ENCODE assay signal across 16 cellular contexts in the genomic region with DNA sequence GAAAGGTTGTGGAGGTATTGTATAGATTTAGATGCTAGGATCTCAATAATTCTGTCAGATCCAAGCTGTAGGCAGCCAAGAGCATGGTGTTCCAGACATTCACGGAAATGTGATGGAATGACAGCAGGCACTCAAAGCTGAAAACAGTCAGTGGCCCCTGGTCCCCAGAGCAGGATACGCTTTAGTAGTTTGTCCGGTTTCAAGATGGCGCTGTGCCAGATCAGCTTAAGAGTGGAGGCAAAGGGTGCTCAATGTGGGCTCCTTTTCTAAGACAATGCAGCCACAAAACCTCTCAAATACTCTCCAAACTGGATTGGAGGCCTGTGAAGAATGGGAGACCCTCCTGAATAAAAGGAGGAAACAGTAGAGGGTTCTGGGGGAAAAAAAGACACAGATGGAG.
DNase-seq lines count a peak whose midpoint lies in the region; ATAC-seq lines count a peak whose summit lies in the region.
"Had no signal": no experiment of that assay in that cellular context is flagged by ENCODE, and none has a peak within 500 bp of the region (broad histone marks: within the 10 kb centered on the region; RNA-seq: fewer than 3 reads in every experiment).

No MANE protein-coding gene starts in this region.

- no peak overlapping the region for H3K23ac ChIP-seq in mesenchymal stem cell (ENCODE audit: low read length in 2 of 2)

- no peak overlapping the region for H2BK12ac ChIP-seq in mesenchymal stem cell (ENCODE audit: low read length in 2 of 2)

- no peak overlapping the region for H3K18ac ChIP-seq in mesenchymal stem cell (ENCODE audit: low read depth in 1 of 2, low read length in 2 of 2)

- H2AFZ ChIP-seq in mesenchymal stem cell (ENCODE audit: low read depth, low read length): no peak overlapping the region

- peak in 1 of 2 donors; percentile 23 for ATAC-seq in right cardiac atrium
- no peak for ATAC-seq in left cardiac atrium
- no peak for ATAC-seq in GM18519 (IDR thresholded peaks at IDR 0.05; ENCODE audit: low FRiP score, unreplicated experiment)
- ATAC-seq: naive thymus-derived CD4-positive, alpha-beta T cell had no signal

- no peak overlapping the region for H3K14ac ChIP-seq in mesenchymal stem cell (ENCODE audit: low read length in 2 of 2)

- no peaks in the 10 kb centered on the region for H3K36me3 ChIP-seq in mesenchymal stem cell (ENCODE audit: control insufficient read depth in 1 of 2, insufficient read depth in 2 of 2, low read depth in 1 of 2, low read length in 2 of 2)

- no peak overlapping the region for H3K4ac ChIP-seq in mesenchymal stem cell (ENCODE audit: low read depth in 1 of 2, low read length in 2 of 2)

- H3K27me3 ChIP-seq in right cardiac atrium (ENCODE audit: control insufficient read depth, insufficient read depth) (no peaks in the 10 kb centered on the region), mesenchymal stem cell (ENCODE audit: control insufficient read depth in 1 of 2, insufficient read depth in 1 of 2, low read length in 2 of 2) (no peaks in the 10 kb centered on the region)

- no peak overlapping the region for H3K4me3 ChIP-seq in right cardiac atrium (ENCODE audit: low read length)
- no peak overlapping the region for H3K4me3 ChIP-seq in mesenchymal stem cell (ENCODE audit: insufficient read depth in 1 of 2, low read depth in 1 of 2, low read length in 2 of 2)

- no peak overlapping the region for H4K8ac ChIP-seq in mesenchymal stem cell (ENCODE audit: low read length)

- no peak overlapping the region for H3K4me2 ChIP-seq in mesenchymal stem cell (ENCODE audit: low read length, poor library complexity, severe bottlenecking)

- no peak overlapping the region for H2BK15ac ChIP-seq in mesenchymal stem cell (ENCODE audit: low read depth, poor library complexity, severe bottlenecking)

- DNase-seq in right cardiac atrium (peak; percentile 24 to 46 (median 28)), left cardiac atrium (no peak), cerebellum (ENCODE audit: low spot score) (peak; percentile 0), mesenchymal stem cell (no peak), NOMO-1 treated with dmso at 0.1 percent for 144 hours (lab: John Stamatoyannopoulos, UW; ENCODE audit: unreplicated experiment) (no peak), ecto neural progenitor cell (ENCODE audit: low spot score) (no peak)
- DNase-seq: activated CD4-positive, alpha-beta T cell treated with anti-CD3 and anti-CD28 coated beads for 4 hours; activated gamma-delta T cell; DMS79 treated with DMSO at 0.1 percent for 48 hours; effector CD4-positive, alpha-beta T cell; GF-D8; GOT3; NCI-H748 treated with DMSO at 0.1 percent for 48 hours; occipital lobe had no signal

- no peak overlapping the region for H2BK120ac ChIP-seq in mesenchymal stem cell (ENCODE audit: low read depth, low read length)

- H3K4me1 ChIP-seq in right cardiac atrium (ENCODE audit: control insufficient read depth, insufficient read depth, low read length) (no peaks in the 10 kb centered on the region), mesenchymal stem cell (ENCODE audit: control insufficient read depth, insufficient read depth, low read depth, low read length) (peaks cover 1% of the 10 kb centered on the region)

- peak overlapping the region; percentile 23 for H2BK5ac ChIP-seq in mesenchymal stem cell (ENCODE audit: low read depth, low read length, poor library complexity, severe bottlenecking)

- H2AK5ac ChIP-seq in mesenchymal stem cell (ENCODE audit: low read length, severe bottlenecking): peak overlapping the region; percentile 25

- no peaks in the 10 kb centered on the region for H3K9me3 ChIP-seq in right cardiac atrium (ENCODE audit: control insufficient read depth, low read length)
- no peaks in the 10 kb centered on the region for H3K9me3 ChIP-seq in mesenchymal stem cell (ENCODE audit: control insufficient read depth, low read length)

- WGBS in right cardiac atrium: 85% methylated on average over 4 of the region's 4 CpGs
- WGBS in mesenchymal stem cell: 93% methylated on average over 4 of the region's 4 CpGs

- no peaks in the 10 kb centered on the region for H3K79me1 ChIP-seq in mesenchymal stem cell (replicated peaks; ENCODE audit: low read length, poor library complexity, severe bottlenecking)

- intact Hi-C loops in right cardiac atrium (cut with DNase I) (loop anchor here in 1 of 4 donors (10.0 kb wide), 1 partner anchor 85 kb away; no protein-coding TSS in a partner anchor), left cardiac atrium (cut with DNase I) (loop anchor here (2.0 to 10.0 kb wide), 4 partner anchors 69 to 1145 kb away; a partner anchor contains a TSS)

- no peak overlapping the region for H3K27ac ChIP-seq in right cardiac atrium (ENCODE audit: low read length)
- H3K27ac ChIP-seq in mesenchymal stem cell (ENCODE audit: low read length, poor library complexity, severe bottlenecking): no peak overlapping the region

- H3K9ac ChIP-seq in mesenchymal stem cell (ENCODE audit: low read length): no peak overlapping the region

- no peak overlapping the region for H4K91ac ChIP-seq in mesenchymal stem cell (ENCODE audit: low read length)

Comparison
In these comparisons a context has a peak if more than half of its experiments do, and no peak if none do; other contexts are left out.
1. DNase-seq: peak in right cardiac atrium (3 of 3) and cerebellum (single experiment); none in left cardiac atrium (single experiment), mesenchymal stem cell (single experiment), NOMO-1 treated with dmso at 0.1 percent for 144 hours (single experiment) and ecto neural progenitor cell (single experiment).